17 cellular contexts compared by ENCODE assay signal in genomic region chr20:53819973-53820451, GRCh38.
DNase-seq lines count a peak whose midpoint lies in the region; ATAC-seq, FAIRE-seq and TF ChIP-seq lines count a peak whose summit lies in the region.
"Had no signal": no experiment of that assay in that cellular context is flagged by ENCODE, and none has a peak within 500 bp of the region (broad histone marks: within the 10 kb centered on the region; RNA-seq: fewer than 3 reads in every experiment).

No MANE protein-coding gene starts in this region.

- H2AFZ ChIP-seq in H1 (ENCODE audit: low read length), result no peak overlapping the region; the same call in 1 of the 2 replicates

- FAIRE-seq in H1 (lab: Jason Lieb, UNC) (no peak), urothelium cell line (lab: Jason Lieb, UNC) (no peak)
- FAIRE-seq: A204.1 had no signal

- no peak overlapping the region for H3K56ac ChIP-seq in H1 (replicated peaks; ENCODE audit: insufficient read length, low read depth, low read length)

- no peak for ATAC-seq in activated CD8-positive, alpha-beta memory T cell treated with anti-CD3 and anti-CD28 coated beads, Interleukin-2, amount 10 ng/mL, durations not matched to agents 7 days and 5 days
- ATAC-seq in HG03520 (IDR thresholded peaks at IDR 0.05; ENCODE audit: unreplicated experiment), result no peak
- ATAC-seq: Right ventricle myocardium inferior had no signal

- H3K79me2 ChIP-seq in H1 (ENCODE audit: control insufficient read depth in 1 of 2, insufficient read depth in 2 of 2, low read length in 2 of 2), result no peaks in the 10 kb centered on the region

- no peaks in the 10 kb centered on the region for H3K36me3 ChIP-seq in H1 (ENCODE audit: control insufficient read depth in 2 of 4, insufficient read depth in 4 of 4, low read length in 3 of 4)
- H3K36me3 ChIP-seq in liver (ENCODE audit: control insufficient read depth in 4 of 4, insufficient read depth in 3 of 4, low read depth in 1 of 4, low read length in 3 of 4), result no peaks in the 10 kb centered on the region
- H3K36me3 ChIP-seq: BLaER1 had no signal

- no peaks in the 10 kb centered on the region for H3K27me3 Mint-ChIP-seq in activated CD8-positive, alpha-beta memory T cell treated with anti-CD3 and anti-CD28 coated beads, Interleukin-2, amount 10 ng/mL, durations not matched to agents 7 days and 5 days
- H3K27me3 Mint-ChIP-seq in CD14-positive monocyte (ENCODE audit: low read depth in 3 of 3), result peaks cover 0 to 4% (median 0%) of the 10 kb centered on the region in 3 donors
- H3K27me3 Mint-ChIP-seq: CD8-positive, alpha-beta memory T cell had no signal

- H3K27ac ChIP-seq in H1 (ENCODE audit: low read depth, low read length) (no peak overlapping the region), liver (ENCODE audit: low read depth in 1 of 2, low read length in 2 of 2) (no peak overlapping the region)
- H3K27ac ChIP-seq: BLaER1 had no signal

- no peak overlapping the region for H3K14ac ChIP-seq in H1 (ENCODE audit: insufficient read length)

- H3K4me3 ChIP-seq in H1 (ENCODE audit: extremely low read depth in 1 of 4, insufficient read depth in 2 of 4, low read depth in 3 of 4, low read length in 4 of 4), result no peak overlapping the region
- H3K4me3 ChIP-seq in liver (ENCODE audit: low read depth in 1 of 3, low read length in 3 of 3), result no peak overlapping the region
- H3K4me3 ChIP-seq: BLaER1 had no signal

- no peak overlapping the region; the same call in 1 of the 2 replicates for H2BK12ac ChIP-seq in H1 (ENCODE audit: low read depth, low read length)

- no peak overlapping the region; a peak in 1 of 7 replicates for H3K9ac ChIP-seq in H1 (replicated peaks in 1 of 4; ENCODE audit: extremely low read depth in 1 of 4, low read depth in 3 of 4, low read length in 3 of 4)
- no peak overlapping the region for H3K9ac ChIP-seq in liver (ENCODE audit: low read depth in 1 of 2, low read length in 2 of 2)
- H3K9ac ChIP-seq: BLaER1 had no signal

- POLR2A ChIA-PET in H1 (lab: Charles Lee; ENCODE audit: partially characterized antibody), result no interaction called here

- H4K20me1 ChIP-seq in H1 (replicated peaks in 1 of 2; ENCODE audit: control insufficient read depth in 1 of 2, insufficient read depth in 2 of 2, low read length in 2 of 2), result no peaks in the 10 kb centered on the region
- H4K20me1 ChIP-seq: BLaER1 had no signal

- no peak overlapping the region for H2BK15ac ChIP-seq in H1 (ENCODE audit: low read length)

- H3K23me2 ChIP-seq in H1 (ENCODE audit: low read depth, low read length), result no peaks in the 10 kb centered on the region

- H3K4me1 Mint-ChIP-seq in activated CD8-positive, alpha-beta memory T cell treated with anti-CD3 and anti-CD28 coated beads, Interleukin-2, amount 10 ng/mL, durations not matched to agents 7 days and 5 days, result peaks cover 14% of the 10 kb centered on the region
- no peaks in the 10 kb centered on the region for H3K4me1 Mint-ChIP-seq in CD14-positive monocyte

- H3K27me3 ChIP-seq in H1 (replicated peaks in 1 of 4; ENCODE audit: control insufficient read depth in 3 of 4, extremely low read depth in 1 of 4, insufficient read depth in 3 of 4, low read length in 3 of 4) (no peaks in the 10 kb centered on the region), liver (ENCODE audit: control insufficient read depth in 4 of 4, insufficient read depth in 4 of 4, low read length in 3 of 4) (no peaks in the 10 kb centered on the region)
- H3K27me3 ChIP-seq: BLaER1 had no signal

- H3K4me1 ChIP-seq in H1 (replicated peaks in 1 of 4; ENCODE audit: control insufficient read depth in 3 of 4, insufficient read depth in 4 of 4, low read length in 3 of 4) (0 out of 7 replicates have a peak, but pooled peaks cover 0 to 3% (median 0%) of the 10 kb centered on the region in 4 experiments), liver (ENCODE audit: control insufficient read depth in 4 of 4, insufficient read depth in 4 of 4, low read length in 3 of 4) (peaks cover 0 to 4% (median 0%) of the 10 kb centered on the region in 4 donors)
- H3K4me1 ChIP-seq: BLaER1 had no signal

- peaks cover 5% of the 10 kb centered on the region for H3K36me3 Mint-ChIP-seq in activated CD8-positive, alpha-beta memory T cell treated with anti-CD3 and anti-CD28 coated beads, Interleukin-2, amount 10 ng/mL, durations not matched to agents 7 days and 5 days
- no peaks in the 10 kb centered on the region for H3K36me3 Mint-ChIP-seq in CD14-positive monocyte

- CTCF ChIA-PET in activated CD8-positive, alpha-beta memory T cell treated with anti-CD3 and anti-CD28 coated beads, Interleukin-2, amount 10 ng/mL, durations not matched to agents 7 days and 5 days (lab: Charles Lee), result no interaction called here
- CTCF ChIA-PET in H1 (lab: Charles Lee; ENCODE audit: partially characterized antibody), result interaction anchor here (0.7 kb wide), 1 partner anchor 170 kb away, joined by 3 read pairs; no protein-coding TSS in a partner anchor

- peak overlapping the region; percentile 45; the same call in 1 of the 2 replicates for H4K8ac ChIP-seq in H1 (ENCODE audit: extremely low read depth, insufficient read depth, low read length)

- H2AK5ac ChIP-seq in H1 (ENCODE audit: low read depth, low read length), result no peak overlapping the region

- H4K5ac ChIP-seq in H1 (ENCODE audit: insufficient read length, low read depth, low read length), result no peak overlapping the region

- H3K9me3 ChIP-seq in H1 (ENCODE audit: insufficient read depth in 2 of 2, low read depth in 1 of 2, low read length in 1 of 2) (no peaks in the 10 kb centered on the region), liver (ENCODE audit: control insufficient read depth in 4 of 4, low read length in 3 of 4) (no peaks in the 10 kb centered on the region)

- H2BK5ac ChIP-seq in H1 (ENCODE audit: low read depth, low read length), result peak overlapping the region; percentile 66; the same call in 1 of the 2 replicates

- H3K79me1 ChIP-seq in H1 (ENCODE audit: low read depth, low read length), result no peaks in the 10 kb centered on the region

- H2BK120ac ChIP-seq in H1 (replicated peaks; ENCODE audit: low read depth, low read length), result no peak overlapping the region

- peak overlapping the region; percentile 19 for H4K91ac ChIP-seq in H1 (replicated peaks; ENCODE audit: insufficient read length, low read length)

- H3K4me3 Mint-ChIP-seq in activated CD8-positive, alpha-beta memory T cell treated with anti-CD3 and anti-CD28 coated beads, Interleukin-2, amount 10 ng/mL, durations not matched to agents 7 days and 5 days, result no peak overlapping the region
- no peak overlapping the region for H3K4me3 Mint-ChIP-seq in CD14-positive monocyte
- H3K4me3 Mint-ChIP-seq: CD8-positive, alpha-beta memory T cell; HFFc6 had no signal

- no peak overlapping the region for H3K23ac ChIP-seq in H1 (ENCODE audit: insufficient read length)

- no peak overlapping the region for H3K4me2 ChIP-seq in H1 (ENCODE audit: insufficient read depth in 1 of 2, low read depth in 2 of 2, low read length in 2 of 2)
- H3K4me2 ChIP-seq: BLaER1 had no signal

- TF ChIP-seq POLR2A in H1 (IDR thresholded peaks at IDR 0.05; ENCODE audit: control extremely low read depth in 1 of 2, low read depth in 2 of 2, low read length in 2 of 2), result no peak

- WGBS in H1 (ENCODE audit: extremely low coverage in 1 of 2, insufficient coverage in 1 of 2, insufficient read length in 1 of 2, insufficient replicate concordance in 2 of 2, low coverage in 1 of 2, low lambda C conversion rate in 2 of 2, missing lambda C conversion rate in 1 of 2), 2 experiments, result 91% methylated on average over 7 of the region's 7 CpGs; no CpG with 5 or more reads in 1 of the 2 experiments
- WGBS in liver, result 68% methylated on average over 7 of the region's 7 CpGs

- TF ChIP-seq CTCF in H1 (IDR thresholded peaks at IDR 0.05; ENCODE audit: control extremely low read depth in 1 of 3, insufficient read depth in 1 of 3, low read depth in 1 of 3, low read length in 3 of 3) (no peak), liver (IDR thresholded peaks at IDR 0.05; ENCODE audit: low read depth, low read length, missing input control) (no peak), CD14-positive monocyte (IDR thresholded peaks at IDR 0.05) (no peak)

- intact Hi-C loops in CD14-positive monocyte (cut with micrococcal nuclease), result no loop called here

- H2BK20ac ChIP-seq in H1 (ENCODE audit: low read length), result no peak overlapping the region

- no peak overlapping the region for H3K27ac Mint-ChIP-seq in activated CD8-positive, alpha-beta memory T cell treated with anti-CD3 and anti-CD28 coated beads, Interleukin-2, amount 10 ng/mL, durations not matched to agents 7 days and 5 days
- no peak overlapping the region for H3K27ac Mint-ChIP-seq in CD14-positive monocyte
- H3K27ac Mint-ChIP-seq: HFFc6 had no signal

- H3K9me3 Mint-ChIP-seq in activated CD8-positive, alpha-beta memory T cell treated with anti-CD3 and anti-CD28 coated beads, Interleukin-2, amount 10 ng/mL, durations not matched to agents 7 days and 5 days (ENCODE audit: low read depth), result no peaks in the 10 kb centered on the region
- H3K9me3 Mint-ChIP-seq in CD14-positive monocyte, result peaks cover 0 to 3% (median 0%) of the 10 kb centered on the region in 7 donors

- no peak for TF ChIP-seq EP300 in H1 (IDR thresholded peaks at IDR 0.05; ENCODE audit: borderline replicate concordance in 1 of 2, low read depth in 2 of 2, low read length in 2 of 2)

- no peak overlapping the region for H3K4ac ChIP-seq in H1 (replicated peaks; ENCODE audit: insufficient read length, low read depth, low read length)

- peak; percentile 44 for DNase-seq in activated CD8-positive, alpha-beta memory T cell treated with anti-CD3 and anti-CD28 coated beads, Interleukin-2, amount 50 U/mL, for 48 hours
- DNase-seq in activated CD8-positive, alpha-beta memory T cell treated with anti-CD3 and anti-CD28 coated beads, Interleukin-2, amount 10 ng/mL, durations not matched to agents 7 days and 5 days, result no peak
- DNase-seq in H1 (ENCODE audit: low read depth in 1 of 2, low spot score in 2 of 2) (no peak), CD14-positive monocyte (ENCODE audit: low spot score) (no peak), NCI-H2196 treated with DMSO at 0.1 percent for 48 hours (lab: John Stamatoyannopoulos, UW; ENCODE audit: unreplicated experiment) (no peak), urothelium cell line (ENCODE audit: low spot score) (no peak)
- DNase-seq: CD8-positive, alpha-beta memory T cell; HFFc6; NCI-H1436 treated with DMSO at 0.1 percent for 48 hours; NCI-H2029 treated with DMSO at 0.1 percent for 48 hours; NCI-H510A; NCI-H774 had no signal

- TF ChIP-seq RAD21 in H1 (IDR thresholded peaks at IDR 0.05 in 1 of 2, conservative IDR thresholded peaks at IDR 0.05 in 1 of 2; ENCODE audit: low read depth in 2 of 2, low read length in 2 of 2) (no peak), liver (IDR thresholded peaks at IDR 0.05) (peak; percentile 6 to 52)

- H3K18ac ChIP-seq in H1 (ENCODE audit: extremely low read depth, low read length), result 0 out of 2 replicates have a peak overlapping the region, but pooled peaks have one; percentile 16

TF ChIP-seq in H1, 55 proteins besides CTCF, POLR2A, EP300 and RAD21 (continues in another document):
- no peak for TF ChIP-seq SRF (IDR thresholded peaks at IDR 0.05; ENCODE audit: low read depth, low read length)
- TF ChIP-seq ASH2L (IDR thresholded peaks at IDR 0.05; ENCODE audit: low read length), result no peak
- TF ChIP-seq KDM1A (IDR thresholded peaks at IDR 0.05; ENCODE audit: borderline replicate concordance, low read length), result no peak
